In genomic region chr20:33445881-33446615, GRCh38 we compare ENCODE assay signal across 20 cellular contexts. TPM values are rescaled to one million over a fixed set of nuclear protein-coding genes. Genes with fewer than 3 reads are reported as not detected.
A peak's percentile ranks its signal among the peaks of the same experiment; 100 is the strongest.
DNase-seq lines count a peak whose midpoint lies in the region; ATAC-seq and TF ChIP-seq lines count a peak whose summit lies in the region.
"Had no signal": no experiment of that assay in that cellular context is flagged by ENCODE, and none has a peak within 500 bp of the region (broad histone marks: within the 10 kb centered on the region; RNA-seq: fewer than 3 reads in every experiment).

No MANE protein-coding gene starts in this region.

- H3K27ac ChIP-seq in cardiac muscle cell (peak overlapping the region; percentile 69), heart left ventricle (no peak overlapping the region), dorsolateral prefrontal cortex (peak overlapping the region in 41 of 59 donors; percentile 8 to 88 (median 56))

- no peak for ATAC-seq in heart left ventricle
- no peak for ATAC-seq in HG03342 (IDR thresholded peaks at IDR 0.05; ENCODE audit: unreplicated experiment)
- ATAC-seq: left cardiac atrium had no signal

- intact Hi-C loops in heart left ventricle (cut with DNase I) (no loop called here), dorsolateral prefrontal cortex (cut with DNase I) (loop anchor here in 1 of 2 donors (5.0 kb wide), 1 partner anchor 44 kb away; the partner anchor contains the start of gene CDK5RAP1)

- WGBS in heart left ventricle, 4 donors, result 83 to 90% (median 87%) methylated on average over 4 of the region's 4 CpGs

- TF ChIP-seq CTCF in cardiac muscle cell (IDR thresholded peaks at IDR 0.05; ENCODE audit: low read depth, low read length) (no peak), heart left ventricle (IDR thresholded peaks at IDR 0.05) (no peak), dorsolateral prefrontal cortex (IDR thresholded peaks at IDR 0.05 in 54 of 56, conservative IDR thresholded peaks at IDR 0.05 in 2 of 56; ENCODE audit: low read depth in 1 of 56, partially characterized antibody in 56 of 56) (no peak)

- no peaks in the 10 kb centered on the region for H3K36me3 ChIP-seq in cardiac muscle cell
- no peaks in the 10 kb centered on the region for H3K36me3 ChIP-seq in heart left ventricle

- H3K4me3 ChIP-seq in cardiac muscle cell (no peak overlapping the region), heart left ventricle (no peak overlapping the region), dorsolateral prefrontal cortex (no peak overlapping the region)

- no peak for DNase-seq in cardiac muscle cell (ENCODE audit: low read depth in 1 of 2, low spot score in 1 of 2)
- DNase-seq in heart left ventricle, result no peak
- peak; percentile 83 for DNase-seq in NCI-H2171 treated with DMSO at 0.1 percent for 48 hours (lab: John Stamatoyannopoulos, UW)
- DNase-seq in dorsolateral prefrontal cortex, result no peak
- DNase-seq in NOMO-1 (lab: John Stamatoyannopoulos, UW; ENCODE audit: unreplicated experiment in 2 of 2), result no peak
- DNase-seq in NCI-H446 treated with DMSO at 0.1 percent for 48 hours (lab: John Stamatoyannopoulos, UW), result no peak
- no peak for DNase-seq in amniotic stem cell (lab: John Stamatoyannopoulos, UW)
- DNase-seq: ACHN; activated CD4-positive, alpha-beta T cell treated with anti-CD3 and anti-CD28 coated beads, Interleukin-2, amount 50 U/mL, for 4 hours; activated CD8-positive, alpha-beta memory T cell treated with anti-CD3 and anti-CD28 coated beads, Interleukin-2, amount 50 U/mL, for 48 hours; Calu3; effector memory CD4-positive, alpha-beta T cell; erythroblast; HCEC 1CT; left cardiac atrium; NCI-H2107; OCI-M1; small intestine; stimulated activated CD4-positive, alpha-beta T cell treated with anti-CD3 and anti-CD28 coated beads, Interleukin-1b, Interleukin-23, amount 100 ng/mL, for 48 hours had no signal

- H3K27me3 ChIP-seq in cardiac muscle cell (no peaks in the 10 kb centered on the region), heart left ventricle (no peaks in the 10 kb centered on the region), dorsolateral prefrontal cortex (no peaks in the 10 kb centered on the region)

- H3K4me1 ChIP-seq in cardiac muscle cell (ENCODE audit: low read depth) (peaks cover 18% of the 10 kb centered on the region), heart left ventricle (peaks cover 0 to 28% (median 6%) of the 10 kb centered on the region in 12 donors)

- H3K9me3 ChIP-seq in cardiac muscle cell (ENCODE audit: low read depth) (no peaks in the 10 kb centered on the region), heart left ventricle (peaks cover 0 to 7% (median 0%) of the 10 kb centered on the region in 12 donors)

- no peak for TF ChIP-seq POLR2A in heart left ventricle (IDR thresholded peaks at IDR 0.05)

RNA-seq across cellular contexts. Expression of gene SNTA1, which starts 2.5 kb away (rescaled TPM):
- total RNA-seq in cardiac muscle cell, result 408 and 409 TPM in 2 replicates
- 329 and 393 TPM in 2 replicates for polyA plus RNA-seq in cardiac muscle cell
- 100 to 1,000 TPM; 122 to 318 (median 166) TPM for total RNA-seq in heart left ventricle
- polyA plus RNA-seq in heart left ventricle, result 100 to 1,000 TPM in 1 of 2 donors, 10 to 100 TPM in 1; 91.0 to 201 TPM
- total RNA-seq in dorsolateral prefrontal cortex, result 100 to 1,000 TPM in 12 of 120 experiments, 10 to 100 TPM in 108; 35.4 to 180 (median 77.4) TPM

RNA-seq across cellular contexts. Expression of gene CBFA2T2, which starts 43.8 kb away (rescaled TPM):
- 28.1 and 53.1 TPM in 2 replicates for total RNA-seq in cardiac muscle cell
- 36.7 and 57.0 TPM in 2 replicates for polyA plus RNA-seq in cardiac muscle cell
- 10 to 100 TPM in 5 of 9 donors, 1 to 10 TPM in 4; 7.4 to 15.0 (median 11.3) TPM for total RNA-seq in heart left ventricle
- 1 to 10 TPM; 4.6 to 6.5 TPM for polyA plus RNA-seq in heart left ventricle
- total RNA-seq in dorsolateral prefrontal cortex, result 10 to 100 TPM; 30.2 to 61.1 (median 39.7) TPM

RNA-seq across cellular contexts. Expression of gene CDK5RAP1, which starts 44.7 kb away (rescaled TPM):
- total RNA-seq in cardiac muscle cell (24.1 and 37.9 TPM in 2 replicates), heart left ventricle (10 to 100 TPM; 17.6 to 24.3 (median 20.1) TPM), dorsolateral prefrontal cortex (10 to 100 TPM; 30.0 to 60.3 (median 42.9) TPM)
- polyA plus RNA-seq in cardiac muscle cell (47.8 and 52.3 TPM in 2 replicates), heart left ventricle (10 to 100 TPM; 30.6 to 34.9 TPM)

Comparison
In these comparisons a context has a peak if more than half of its experiments do, and no peak if none do; other contexts are left out.
1. H3K27ac ChIP-seq: peak in cardiac muscle cell (single experiment) and dorsolateral prefrontal cortex (41 of 59); none in heart left ventricle (0 of 12).